In genomic region chr12:68358532-68359485, GRCh38 we compare ENCODE assay signal across 8 cellular contexts. TPM values are rescaled to one million over a fixed set of nuclear protein-coding genes. Genes with fewer than 3 reads are reported as not detected.
A peak's percentile ranks its signal among the peaks of the same experiment; 100 is the strongest.
DNase-seq lines count a peak whose midpoint lies in the region; ATAC-seq and TF ChIP-seq lines count a peak whose summit lies in the region.

No MANE protein-coding gene starts in this region.

- POLR2A ChIA-PET in Panc1 (lab: Charles Lee) = interaction anchor here (0.6 kb wide), 2 partner anchors 27 to 356 kb away, joined by 3 to 5 read pairs; no protein-coding TSS in a partner anchor

- H3F3A ChIP-seq in DOHH2 (ENCODE audit: control insufficient read depth, insufficient read depth) = peaks cover 2% of the 10 kb centered on the region; the same call in 1 of the 2 replicates

- in situ Hi-C loops in Panc1 (cut with HindIII; ENCODE audit: low pct_unique_long_range_greater_than_20kb, low sequenced_read_pairs) = no loop called here

- peak; percentile 87 for TF ChIP-seq CTCF in DOHH2 (IDR thresholded peaks at IDR 0.05; ENCODE audit: low read depth, low read length, poor library complexity, severe bottlenecking)
- peak; percentile 78 for TF ChIP-seq CTCF in Panc1 (IDR thresholded peaks at IDR 0.05)
- peak; percentile 82 for TF ChIP-seq CTCF in parathyroid adenoma (IDR thresholded peaks at IDR 0.05)

- H3K4me3 ChIP-seq in DOHH2 (ENCODE audit: low read length) (peak overlapping the region; percentile 33), Panc1 (ENCODE audit: low read depth in 2 of 2, low read length in 2 of 2) (no peak overlapping the region), parathyroid adenoma (ENCODE audit: low read depth, low read length) (no peak overlapping the region)

- ATAC-seq in GM21360 (IDR thresholded peaks at IDR 0.05; ENCODE audit: unreplicated experiment) (peak; percentile 90), HG03575 (IDR thresholded peaks at IDR 0.05; ENCODE audit: extremely low read depth, insufficient number of reproducible peaks, low FRiP score, unreplicated experiment) (peak; percentile 66), Panc1 (peak; percentile 82)

- no peaks in the 10 kb centered on the region for H4K20me1 ChIP-seq in DOHH2 (ENCODE audit: control insufficient read depth, insufficient read depth, low read depth, low read length)

- H3K27me3 ChIP-seq in DOHH2 (ENCODE audit: control insufficient read depth, low read length) = no peaks in the 10 kb centered on the region
- H3K27me3 ChIP-seq in Panc1 (ENCODE audit: control insufficient read depth, insufficient read depth, low read length) = no peaks in the 10 kb centered on the region
- H3K27me3 ChIP-seq in parathyroid adenoma (ENCODE audit: control insufficient read depth, insufficient read depth, low read length) = no peaks in the 10 kb centered on the region

- no TSS peak for BruUV-seq in Panc1 (replicated peaks; lab: Mats Ljungman, UMichigan)

- CTCF ChIA-PET in Panc1 (lab: Charles Lee) = interaction anchor here (0.9 kb wide), 1 partner anchor 200 kb away, joined by 3 read pairs; no protein-coding TSS in a partner anchor

- H3K79me2 ChIP-seq in DOHH2 (ENCODE audit: control insufficient read depth, low read length) (no peaks in the 10 kb centered on the region), parathyroid adenoma (no peaks in the 10 kb centered on the region)

- no peak overlapping the region for H3K9ac ChIP-seq in parathyroid adenoma

- DNase-seq in Panc1 (ENCODE audit: low read depth, low spot score) (peak; percentile 35), glomerular endothelial cell (ENCODE audit: extremely low read depth, low read depth, low spot score) (peak; percentile 79), NCI-H128 (lab: John Stamatoyannopoulos, UW; ENCODE audit: unreplicated experiment) (no peak)
- peak; percentile 67 for DNase-seq in activated naive CD4-positive, alpha-beta T cell treated with Interleukin-2 at 50 U/mL for 16 hours

- H3K4me2 ChIP-seq in DOHH2 (ENCODE audit: low read length) (peak overlapping the region; percentile 61), parathyroid adenoma (ENCODE audit: low read length) (no peak overlapping the region)

- H3K27ac ChIP-seq in DOHH2 (ENCODE audit: low read depth, low read length) (peak overlapping the region; percentile 56), Panc1 (ENCODE audit: low read length) (peak overlapping the region; percentile 98), parathyroid adenoma (no peak overlapping the region)

- no peaks in the 10 kb centered on the region for H3K36me3 ChIP-seq in DOHH2 (ENCODE audit: control insufficient read depth, low read length)
- no peaks in the 10 kb centered on the region for H3K36me3 ChIP-seq in Panc1 (ENCODE audit: control insufficient read depth, insufficient read depth, low read length)
- H3K36me3 ChIP-seq in parathyroid adenoma (ENCODE audit: control insufficient read depth, insufficient read depth, low read length) = no peaks in the 10 kb centered on the region

- H3K4me1 ChIP-seq in DOHH2 (ENCODE audit: control insufficient read depth, low read length) (peaks cover 18% of the 10 kb centered on the region), Panc1 (ENCODE audit: control insufficient read depth, insufficient read depth, low read length) (peaks cover 32% of the 10 kb centered on the region), parathyroid adenoma (peaks cover 9% of the 10 kb centered on the region)

- intact Hi-C loops in Panc1 (cut with micrococcal nuclease; ENCODE audit: unreplicated experiment) = loop anchor here (5.0 kb wide), 1 partner anchor 253 kb away; the partner anchor contains the start of gene RAP1B

- H3K9me3 ChIP-seq in DOHH2 (ENCODE audit: control insufficient read depth, insufficient read depth, low read length) = no peaks in the 10 kb centered on the region
- no peaks in the 10 kb centered on the region for H3K9me3 ChIP-seq in Panc1 (ENCODE audit: control insufficient read depth, insufficient read depth, low read depth, low read length)
- no peaks in the 10 kb centered on the region for H3K9me3 ChIP-seq in parathyroid adenoma (ENCODE audit: control insufficient read depth, low read length)

- H3K9me2 ChIP-seq in DOHH2 (replicated peaks; ENCODE audit: control insufficient read depth, low read length) = no peaks in the 10 kb centered on the region

- H2AFZ ChIP-seq in parathyroid adenoma = peak overlapping the region; percentile 65

RNA-seq across cellular contexts. Expression of gene MDM1, which starts 26.6 kb away (rescaled TPM):
- total RNA-seq in Panc1 (2021; ENCODE audit: unreplicated experiment) (17.8 TPM), glomerular endothelial cell (7.6 and 10.9 TPM in 2 replicates)
- polyA plus RNA-seq in Panc1 (2012; ENCODE audit: insufficient read length) = 7.2 TPM
